ENCODE assay signal across 20 cellular contexts in the genomic region with DNA sequence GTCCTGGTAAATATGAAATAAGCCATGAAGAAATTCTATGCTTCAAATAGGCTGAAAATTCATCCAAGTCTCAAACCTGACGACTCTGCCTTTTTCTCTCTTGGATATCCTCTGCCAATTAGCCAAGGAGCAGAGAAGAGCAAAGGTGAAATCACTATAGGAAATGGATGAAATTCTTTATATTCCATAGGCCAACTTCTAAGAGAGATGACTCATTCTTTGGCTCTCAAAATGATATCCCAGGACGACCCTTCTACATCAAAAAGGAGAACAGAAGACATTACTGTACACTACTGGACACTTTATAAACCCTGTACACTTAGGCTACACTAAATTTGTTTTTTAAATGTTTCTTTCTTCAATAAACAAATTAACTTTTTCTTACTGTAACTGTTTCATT. TPM values are rescaled to one million over a fixed set of nuclear protein-coding genes. Genes with fewer than 3 reads are reported as not detected.
A peak's percentile ranks its signal among the peaks of the same experiment; 100 is the strongest.
DNase-seq lines count a peak whose midpoint lies in the region; TF ChIP-seq lines count a peak whose summit lies in the region.
"Had no signal": no experiment of that assay in that cellular context is flagged by ENCODE, and none has a peak within 500 bp of the region (broad histone marks: within the 10 kb centered on the region; RNA-seq: fewer than 3 reads in every experiment).

No MANE protein-coding gene starts in this region.

- H4K20me1 ChIP-seq in SK-N-SH (ENCODE audit: insufficient read depth) (no peaks in the 10 kb centered on the region), fibroblast of lung (ENCODE audit: control insufficient read depth, extremely low read depth, insufficient read depth, low read length) (no peaks in the 10 kb centered on the region), smooth muscle cell (ENCODE audit: low read depth) (no peaks in the 10 kb centered on the region)

- intact Hi-C loops in dorsolateral prefrontal cortex (cut with DNase I) = no loop called here

- H3K27ac ChIP-seq in SK-N-SH (ENCODE audit: low read depth in 2 of 2, low read length in 1 of 2) = no peak overlapping the region
- H3K27ac ChIP-seq in fibroblast of lung (ENCODE audit: insufficient read depth, low read length) = no peak overlapping the region
- H3K27ac ChIP-seq in smooth muscle cell (ENCODE audit: low read depth) = no peak overlapping the region
- no peak overlapping the region for H3K27ac ChIP-seq in dorsolateral prefrontal cortex
- H3K27ac ChIP-seq: hepatocyte, neural progenitor cell, Peyer's patch, WERI-Rb-1 had no signal

- H3K4me2 ChIP-seq in SK-N-SH (peak overlapping the region; percentile 34; the same call in 1 of the 2 replicates), fibroblast of lung (ENCODE audit: extremely low read depth, insufficient read depth, low read length) (no peak overlapping the region), smooth muscle cell (peak overlapping the region; percentile 28)
- H3K4me2 ChIP-seq: hepatocyte, neural progenitor cell had no signal

- peaks cover 4% of the 10 kb centered on the region for H3F3A ChIP-seq in SK-N-SH (replicated peaks; ENCODE audit: insufficient read depth)
- H3F3A ChIP-seq in smooth muscle cell (ENCODE audit: low read depth) = no peaks in the 10 kb centered on the region

- no peak overlapping the region for H2AFZ ChIP-seq in SK-N-SH (ENCODE audit: low read depth)
- H2AFZ ChIP-seq in fibroblast of lung (ENCODE audit: low read length) = no peak overlapping the region
- H2AFZ ChIP-seq in smooth muscle cell (ENCODE audit: low read depth) = no peak overlapping the region
- H2AFZ ChIP-seq: hepatocyte, neural progenitor cell had no signal

- POLR2A ChIA-PET in SK-N-SH (lab: Yijun Ruan, JAX) = no interaction called here

- TF ChIP-seq RAD21 in SK-N-SH (IDR thresholded peaks at IDR 0.05; ENCODE audit: low read length) = no peak

- no peaks in the 10 kb centered on the region for H3K36me3 ChIP-seq in SK-N-SH (replicated peaks in 1 of 2; ENCODE audit: control insufficient read depth in 1 of 2, insufficient read depth in 2 of 2, low read length in 1 of 2)
- no peaks in the 10 kb centered on the region for H3K36me3 ChIP-seq in fibroblast of lung (ENCODE audit: control insufficient read depth, insufficient read depth, low read length)
- H3K36me3 ChIP-seq in smooth muscle cell (ENCODE audit: low read depth) = no peaks in the 10 kb centered on the region
- H3K36me3 ChIP-seq: BE2C, neural progenitor cell, Peyer's patch, WERI-Rb-1 had no signal

- no peak for TF ChIP-seq EP300 in SK-N-SH (IDR thresholded peaks at IDR 0.05; ENCODE audit: borderline replicate concordance in 1 of 2, low read depth in 1 of 2, low read length in 1 of 2)

- 36% methylated on average over 2 of the region's 2 CpGs for WGBS in SK-N-SH (ENCODE audit: low lambda C conversion rate)
- 55% methylated on average over 2 of the region's 2 CpGs for WGBS in smooth muscle cell (ENCODE audit: low lambda C conversion rate)

- H3K79me2 ChIP-seq in SK-N-SH (ENCODE audit: insufficient read depth) (no peaks in the 10 kb centered on the region), fibroblast of lung (ENCODE audit: control insufficient read depth, insufficient read depth, low read length) (no peaks in the 10 kb centered on the region), smooth muscle cell (ENCODE audit: low read depth) (no peaks in the 10 kb centered on the region)
- H3K79me2 ChIP-seq: hepatocyte had no signal

- H3K9ac ChIP-seq in SK-N-SH = no peak overlapping the region
- H3K9ac ChIP-seq in fibroblast of lung (ENCODE audit: insufficient read depth, low read length) = no peak overlapping the region
- H3K9ac ChIP-seq in smooth muscle cell (ENCODE audit: low read depth) = no peak overlapping the region
- H3K9ac ChIP-seq: neural progenitor cell had no signal

- peaks cover 0 to 16% of the 10 kb centered on the region in 2 experiments; a peak in 2 of 4 replicates for H3K4me1 ChIP-seq in SK-N-SH (ENCODE audit: control insufficient read depth in 1 of 2, insufficient read depth in 2 of 2, low read depth in 1 of 2, low read length in 1 of 2)
- peaks cover 9% of the 10 kb centered on the region for H3K4me1 ChIP-seq in fibroblast of lung (ENCODE audit: control insufficient read depth, extremely low read depth, insufficient read depth, low read length)
- no peaks in the 10 kb centered on the region for H3K4me1 ChIP-seq in smooth muscle cell (ENCODE audit: low read depth)
- H3K4me1 ChIP-seq: BE2C, Peyer's patch had no signal

- H3K27me3 ChIP-seq in SK-N-SH (ENCODE audit: insufficient read depth) (no peaks in the 10 kb centered on the region), fibroblast of lung (ENCODE audit: control insufficient read depth, insufficient read depth, low read length) (no peaks in the 10 kb centered on the region), smooth muscle cell (ENCODE audit: low read depth) (no peaks in the 10 kb centered on the region), dorsolateral prefrontal cortex (no peaks in the 10 kb centered on the region)
- H3K27me3 ChIP-seq: BE2C, hepatocyte, neural progenitor cell, Peyer's patch had no signal

- CTCF ChIA-PET in SK-N-SH (lab: Yijun Ruan, JAX) = no interaction called here

- H3K4me3 ChIP-seq in SK-N-SH (ENCODE audit: low read depth in 2 of 2, low read length in 1 of 2) (no peak overlapping the region), fibroblast of lung (replicated peaks in 1 of 4; ENCODE audit: control extremely low read depth in 1 of 4, insufficient read depth in 1 of 4, low read depth in 3 of 4, low read length in 4 of 4) (no peak overlapping the region), smooth muscle cell (no peak overlapping the region), dorsolateral prefrontal cortex (no peak overlapping the region)
- H3K4me3 ChIP-seq: hepatocyte, neural progenitor cell, Peyer's patch had no signal

- no peaks in the 10 kb centered on the region; the same call in 1 of the 2 replicates for H3K9me2 ChIP-seq in SK-N-SH

- DNase-seq in HCEC 1CT = peak; percentile 72
- DNase-seq in SK-N-SH = no peak
- peak; percentile 27 to 65 for DNase-seq in fibroblast of lung (ENCODE audit: low read depth in 2 of 2)
- no peak for DNase-seq in smooth muscle cell (lab: John Stamatoyannopoulos, UW; ENCODE audit: unreplicated experiment)
- no peak for DNase-seq in dorsolateral prefrontal cortex
- DNase-seq in activated effector memory CD4-positive, alpha-beta T cell treated with anti-CD3 and anti-CD28 coated beads, Interleukin-2, amount 50 U/mL, for 16 hours = no peak
- no peak for DNase-seq in NCI-H510A treated with DMSO at 0.1 percent for 48 hours (lab: John Stamatoyannopoulos, UW)
- DNase-seq: activated CD4-positive, alpha-beta T cell treated with anti-CD3 and anti-CD28 coated beads, Interleukin-2, amount 50 U/mL, for 48 hours; BE2C; cerebellar nuclear complex; COR-L47; effector memory CD8-positive, alpha-beta T cell; KG1; NCI-H187 treated with DMSO at 0.1 percent for 48 hours; Peyer's patch; WERI-Rb-1 had no signal

- TF ChIP-seq CTCF in SK-N-SH (IDR thresholded peaks at IDR 0.05) = no peak
- TF ChIP-seq CTCF in fibroblast of lung (conservative IDR thresholded peaks at IDR 0.05 in 1 of 2, IDR thresholded peaks at IDR 0.05 in 1 of 2; ENCODE audit: low read depth in 1 of 2, low read length in 2 of 2) = no peak
- TF ChIP-seq CTCF in smooth muscle cell (IDR thresholded peaks at IDR 0.05; ENCODE audit: borderline replicate concordance, insufficient read depth, poor library complexity, severe bottlenecking) = no peak
- no peak for TF ChIP-seq CTCF in dorsolateral prefrontal cortex (IDR thresholded peaks at IDR 0.05 in 54 of 56, conservative IDR thresholded peaks at IDR 0.05 in 2 of 56; ENCODE audit: low read depth in 1 of 56, partially characterized antibody in 56 of 56)

- H3K9me3 ChIP-seq in SK-N-SH (no peaks in the 10 kb centered on the region), fibroblast of lung (ENCODE audit: control insufficient read depth, insufficient read depth, low read depth, low read length) (no peaks in the 10 kb centered on the region), smooth muscle cell (replicated peaks; ENCODE audit: low read depth) (no peaks in the 10 kb centered on the region)
- H3K9me3 ChIP-seq: BE2C, Peyer's patch had no signal

TF ChIP-seq in SK-N-SH, 30 proteins besides CTCF, POLR2A, EP300 and RAD21 (continues in another document):
- no peak for TF ChIP-seq RCOR1 (IDR thresholded peaks at IDR 0.05; ENCODE audit: low read length)
- no peak for TF ChIP-seq YY1 (IDR thresholded peaks at IDR 0.05; ENCODE audit: low read depth)
- TF ChIP-seq, protein P1, sequence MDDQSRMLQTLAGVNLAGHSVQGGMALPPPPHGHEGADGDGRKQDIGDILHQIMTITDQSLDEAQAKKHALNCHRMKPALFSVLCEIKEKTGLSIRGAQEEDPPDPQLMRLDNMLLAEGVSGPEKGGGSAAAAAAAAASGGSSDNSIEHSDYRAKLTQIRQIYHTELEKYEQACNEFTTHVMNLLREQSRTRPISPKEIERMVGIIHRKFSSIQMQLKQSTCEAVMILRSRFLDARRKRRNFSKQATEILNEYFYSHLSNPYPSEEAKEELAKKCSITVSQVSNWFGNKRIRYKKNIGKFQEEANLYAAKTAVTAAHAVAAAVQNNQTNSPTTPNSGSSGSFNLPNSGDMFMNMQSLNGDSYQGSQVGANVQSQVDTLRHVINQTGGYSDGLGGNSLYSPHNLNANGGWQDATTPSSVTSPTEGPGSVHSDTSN (IDR thresholded peaks at IDR 0.05) = no peak
- no peak for TF ChIP-seq NRF1 (IDR thresholded peaks at IDR 0.05; ENCODE audit: low read depth, low read length)
- TF ChIP-seq MEF2A (IDR thresholded peaks at IDR 0.05; ENCODE audit: borderline replicate concordance, low read depth) = no peak
- TF ChIP-seq RFX5 (IDR thresholded peaks at IDR 0.05; ENCODE audit: low read length) = no peak
- TF ChIP-seq, protein P2, sequence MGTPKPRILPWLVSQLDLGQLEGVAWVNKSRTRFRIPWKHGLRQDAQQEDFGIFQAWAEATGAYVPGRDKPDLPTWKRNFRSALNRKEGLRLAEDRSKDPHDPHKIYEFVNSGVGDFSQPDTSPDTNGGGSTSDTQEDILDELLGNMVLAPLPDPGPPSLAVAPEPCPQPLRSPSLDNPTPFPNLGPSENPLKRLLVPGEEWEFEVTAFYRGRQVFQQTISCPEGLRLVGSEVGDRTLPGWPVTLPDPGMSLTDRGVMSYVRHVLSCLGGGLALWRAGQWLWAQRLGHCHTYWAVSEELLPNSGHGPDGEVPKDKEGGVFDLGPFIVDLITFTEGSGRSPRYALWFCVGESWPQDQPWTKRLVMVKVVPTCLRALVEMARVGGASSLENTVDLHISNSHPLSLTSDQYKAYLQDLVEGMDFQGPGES (IDR thresholded peaks at IDR 0.05; ENCODE audit: low read depth, low read length) = no peak

RNA-seq across cellular contexts. Expression of a gene that starts 22.7 kb away (rescaled TPM):
- polyA plus RNA-seq in SK-N-SH (2012; rRNA removed) (0.08 and 0.10 TPM in 2 replicates), fibroblast of lung (4.0 and 5.4 TPM in 2 replicates), smooth muscle cell (0.56 and 0.96 TPM in 2 replicates)
- polyA plus RNA-seq in SK-N-SH (2012; cell fraction: cytosol; rRNA removed) = 0.13 and 0.14 TPM in 2 replicates
- polyA plus RNA-seq in SK-N-SH (2012; cell fraction: nucleus; rRNA removed) = 0.04 and 0.05 TPM in 2 replicates
- total RNA-seq in fibroblast of lung (6.7 and 7.1 TPM in 2 replicates), smooth muscle cell (0.58 and 4.1 TPM in 2 replicates), dorsolateral prefrontal cortex (100 to 1,000 TPM in 10 of 120 experiments, 10 to 100 TPM in 110; 24.0 to 119 (median 70.6) TPM)
- polyA plus RNA-seq in fibroblast of lung (2012) = 2.1 and 3.3 TPM in 2 replicates
- polyA minus RNA-seq in fibroblast of lung (ENCODE audit: low replicate concordance) = 0.16 and 1.7 TPM in 2 replicates
- total RNA-seq: Daoy, SK-MEL-5 had no signal

Comparison
In these comparisons a context has a peak if more than half of its experiments do, and no peak if none do; other contexts are left out.
1. DNase-seq: peak in HCEC 1CT (single experiment) and fibroblast of lung (2 of 2); none in SK-N-SH (single experiment), smooth muscle cell (single experiment), dorsolateral prefrontal cortex (0 of 10), activated effector memory CD4-positive, alpha-beta T cell treated with anti-CD3 and anti-CD28 coated beads, Interleukin-2, amount 50 U/mL, for 16 hours (single experiment) and NCI-H510A treated with DMSO at 0.1 percent for 48 hours (single experiment).